ENCODE assay signal across 12 cellular contexts in genomic region chr3:117788086-117788485, GRCh38.
DNase-seq lines count a peak whose midpoint lies in the region; TF ChIP-seq lines count a peak whose summit lies in the region.
"Had no signal": no experiment of that assay in that cellular context is flagged by ENCODE, and none has a peak within 500 bp of the region (broad histone marks: within the 10 kb centered on the region; RNA-seq: fewer than 3 reads in every experiment).

No MANE protein-coding gene starts in this region.

- no peaks in the 10 kb centered on the region for H3K27me3 Mint-ChIP-seq in CD8-positive, alpha-beta memory T cell
- H3K27me3 Mint-ChIP-seq in activated CD4-positive, alpha-beta T cell treated with anti-CD3 and anti-CD28 coated beads, Interleukin-2, amount 10 ng/mL, durations not matched to agents 24 days and 14 days: no peaks in the 10 kb centered on the region

- H3K4me1 ChIP-seq in BLaER1: peaks cover 7% of the 10 kb centered on the region
- H3K4me1 ChIP-seq in CD8-positive, alpha-beta memory T cell (ENCODE audit: insufficient read depth, low read length): no peaks in the 10 kb centered on the region
- H3K4me1 ChIP-seq: psoas muscle had no signal

- H3K9ac ChIP-seq in BLaER1: no peak overlapping the region

- H3K36me3 Mint-ChIP-seq in CD8-positive, alpha-beta memory T cell: no peaks in the 10 kb centered on the region
- H3K36me3 Mint-ChIP-seq in activated CD4-positive, alpha-beta T cell treated with anti-CD3 and anti-CD28 coated beads, Interleukin-2, amount 10 ng/mL, durations not matched to agents 24 days and 14 days (ENCODE audit: low read depth): no peaks in the 10 kb centered on the region

- no peak overlapping the region for H3K4me3 Mint-ChIP-seq in CD8-positive, alpha-beta memory T cell
- H3K4me3 Mint-ChIP-seq in activated CD4-positive, alpha-beta T cell treated with anti-CD3 and anti-CD28 coated beads, Interleukin-2, amount 10 ng/mL, durations not matched to agents 24 days and 14 days: no peak overlapping the region

- TF ChIP-seq CTCF in LNCaP clone FGC (IDR thresholded peaks at IDR 0.05; ENCODE audit: control insufficient read depth, extremely low read depth, insufficient read depth) (no peak), dorsolateral prefrontal cortex (IDR thresholded peaks at IDR 0.05 in 54 of 56, conservative IDR thresholded peaks at IDR 0.05 in 2 of 56; ENCODE audit: low read depth in 1 of 56, partially characterized antibody in 56 of 56) (no peak)

- H3K4me3 ChIP-seq in BLaER1: no peak overlapping the region
- no peak overlapping the region for H3K4me3 ChIP-seq in LNCaP clone FGC (ENCODE audit: low read depth, low read length)
- no peak overlapping the region for H3K4me3 ChIP-seq in CD8-positive, alpha-beta memory T cell (ENCODE audit: low read length)
- no peak overlapping the region for H3K4me3 ChIP-seq in dorsolateral prefrontal cortex
- H3K4me3 ChIP-seq: psoas muscle, SK-N-MC had no signal

- H3K9me3 ChIP-seq in BLaER1: no peaks in the 10 kb centered on the region
- H3K9me3 ChIP-seq in CD8-positive, alpha-beta memory T cell (ENCODE audit: low read length): no peaks in the 10 kb centered on the region
- H3K9me3 ChIP-seq: psoas muscle had no signal

- H3K27ac ChIP-seq in BLaER1: no peak overlapping the region
- H3K27ac ChIP-seq in CD8-positive, alpha-beta memory T cell (ENCODE audit: low read depth, low read length): no peak overlapping the region
- no peak overlapping the region for H3K27ac ChIP-seq in dorsolateral prefrontal cortex
- H3K27ac ChIP-seq: psoas muscle, SK-N-MC had no signal

- no peak overlapping the region for H3K27ac Mint-ChIP-seq in CD8-positive, alpha-beta memory T cell
- no peak overlapping the region for H3K27ac Mint-ChIP-seq in activated CD4-positive, alpha-beta T cell treated with anti-CD3 and anti-CD28 coated beads, Interleukin-2, amount 10 ng/mL, durations not matched to agents 24 days and 14 days

- H3K36me3 ChIP-seq in BLaER1: no peaks in the 10 kb centered on the region
- H3K36me3 ChIP-seq in CD8-positive, alpha-beta memory T cell (ENCODE audit: insufficient read depth, low read length): no peaks in the 10 kb centered on the region

- POLR2A ChIA-PET in CD8-positive, alpha-beta memory T cell (lab: Charles Lee): no interaction called here

- no peaks in the 10 kb centered on the region for H3K4me1 Mint-ChIP-seq in CD8-positive, alpha-beta memory T cell
- no peaks in the 10 kb centered on the region for H3K4me1 Mint-ChIP-seq in activated CD4-positive, alpha-beta T cell treated with anti-CD3 and anti-CD28 coated beads, Interleukin-2, amount 10 ng/mL, durations not matched to agents 24 days and 14 days

- DNase-seq in LNCaP clone FGC (ENCODE audit: low read depth) (peak; percentile 22), brain pericyte (ENCODE audit: low read depth, low spot score) (peak; percentile 3), myocyte (ENCODE audit: low read depth) (peak; percentile 87), COLO829 (ENCODE audit: low spot score) (no peak), dorsolateral prefrontal cortex (no peak)
- no peak for DNase-seq in CD8-positive, alpha-beta memory T cell
- DNase-seq in activated CD4-positive, alpha-beta T cell treated with anti-CD3 and anti-CD28 coated beads, Interleukin-2, amount 10 ng/mL, durations not matched to agents 24 days and 14 days: no peak
- DNase-seq: DMS53, NCI-H146, psoas muscle had no signal

- no peaks in the 10 kb centered on the region for H4K20me1 ChIP-seq in BLaER1

- intact Hi-C loops in dorsolateral prefrontal cortex (cut with DNase I): no loop called here
- intact Hi-C loops in activated CD4-positive, alpha-beta T cell treated with anti-CD3 and anti-CD28 coated beads, Interleukin-2, amount 10 ng/mL, durations not matched to agents 24 days and 14 days (cut with micrococcal nuclease): no loop called here

- peak overlapping the region; percentile 33 for H3K4me2 ChIP-seq in BLaER1

- H3K27me3 ChIP-seq in BLaER1 (no peaks in the 10 kb centered on the region), dorsolateral prefrontal cortex (no peaks in the 10 kb centered on the region)
- no peaks in the 10 kb centered on the region for H3K27me3 ChIP-seq in CD8-positive, alpha-beta memory T cell (ENCODE audit: insufficient read depth, low read length, poor library complexity, severe bottlenecking)

- CTCF ChIA-PET in CD8-positive, alpha-beta memory T cell (lab: Charles Lee): no interaction called here

- peaks cover 0 to 16% (median 2%) of the 10 kb centered on the region in 5 donors for H3K9me3 Mint-ChIP-seq in CD8-positive, alpha-beta memory T cell
- no peaks in the 10 kb centered on the region for H3K9me3 Mint-ChIP-seq in activated CD4-positive, alpha-beta T cell treated with anti-CD3 and anti-CD28 coated beads, Interleukin-2, amount 10 ng/mL, durations not matched to agents 24 days and 14 days

Comparison
In these comparisons a context has a peak if more than half of its experiments do, and no peak if none do; other contexts are left out.
1. DNase-seq: peak in LNCaP clone FGC (single experiment), brain pericyte (single experiment) and myocyte (single experiment); none in COLO829 (single experiment), CD8-positive, alpha-beta memory T cell (0 of 5), dorsolateral prefrontal cortex (0 of 10) and activated CD4-positive, alpha-beta T cell treated with anti-CD3 and anti-CD28 coated beads, Interleukin-2, amount 10 ng/mL, durations not matched to agents 24 days and 14 days (single experiment).